In genomic region chr22:50481045-50481439, GRCh38 we compare ENCODE assay signal across 1 cellular context.
TF ChIP-seq lines count a peak whose summit lies in the region.

No MANE protein-coding gene starts in this region.

TF ChIP-seq in H1, 55 proteins besides CTCF, POLR2A, EP300 and RAD21:
- no peak for TF ChIP-seq SP2 (IDR thresholded peaks at IDR 0.05; ENCODE audit: low read length)
- peak; percentile 25 for TF ChIP-seq ASH2L (IDR thresholded peaks at IDR 0.05; ENCODE audit: low read length)
